ENCODE assay signal across 9 cellular contexts in genomic region chr6:12232339-12232738, GRCh38. TPM values are rescaled to one million over a fixed set of nuclear protein-coding genes. Genes with fewer than 3 reads are reported as not detected.
DNase-seq lines count a peak whose midpoint lies in the region; ATAC-seq and TF ChIP-seq lines count a peak whose summit lies in the region.
"Had no signal": no experiment of that assay in that cellular context is flagged by ENCODE, and none has a peak within 500 bp of the region (broad histone marks: within the 10 kb centered on the region; RNA-seq: fewer than 3 reads in every experiment).

No MANE protein-coding gene starts in this region.

- ATAC-seq in GM18505 (IDR thresholded peaks at IDR 0.05; ENCODE audit: unreplicated experiment) (peak; percentile 63), omental fat pad (ENCODE audit: low FRiP score) (peak; percentile 72), HG03108 (IDR thresholded peaks at IDR 0.05; ENCODE audit: unreplicated experiment) (no peak), HG02678 (IDR thresholded peaks at IDR 0.05; ENCODE audit: unreplicated experiment) (no peak)

- peak overlapping the region; percentile 6; the same call in 1 of the 2 replicates for H3K9ac ChIP-seq in GM23248
- H3K9ac ChIP-seq in mammary epithelial cell (ENCODE audit: insufficient read depth, low read length): no peak overlapping the region

- DNase-seq in GM23248 (peak; percentile 64), RPMI7951 (ENCODE audit: low read depth) (peak; percentile 60), omental fat pad (ENCODE audit: low spot score) (no peak), mammary epithelial cell (no peak)
- DNase-seq: esophagus squamous epithelium; stimulated activated CD4-positive, alpha-beta T cell treated with anti-CD3 and anti-CD28 coated beads, Interleukin-2, amount 100 ng/mL, for 24 hours had no signal

- H4K20me1 ChIP-seq in GM23248 (ENCODE audit: insufficient read depth) (no peaks in the 10 kb centered on the region), mammary epithelial cell (ENCODE audit: insufficient read depth, low read length) (no peaks in the 10 kb centered on the region)

- peak overlapping the region; percentile 52 for H3K4me2 ChIP-seq in GM23248 (ENCODE audit: unreplicated experiment)
- no peak overlapping the region for H3K4me2 ChIP-seq in mammary epithelial cell (ENCODE audit: insufficient read depth, low read depth, low read length)

- no peaks in the 10 kb centered on the region for H3K36me3 ChIP-seq in GM23248 (ENCODE audit: low read depth)
- no peaks in the 10 kb centered on the region for H3K36me3 ChIP-seq in mammary epithelial cell (ENCODE audit: insufficient read depth, low read length)
- H3K36me3 ChIP-seq: esophagus squamous epithelium had no signal

- dilution Hi-C loops in mammary epithelial cell (cut with HindIII; ENCODE audit: low sequenced_read_pairs): no loop called here

- no peaks in the 10 kb centered on the region for H3K27me3 ChIP-seq in GM23248 (replicated peaks; ENCODE audit: insufficient read depth)
- no peaks in the 10 kb centered on the region for H3K27me3 ChIP-seq in mammary epithelial cell (ENCODE audit: insufficient read depth, low read length)
- H3K27me3 ChIP-seq: esophagus squamous epithelium had no signal

- no peaks in the 10 kb centered on the region for H3K9me2 ChIP-seq in GM23248 (ENCODE audit: insufficient read depth)

- CTCF ChIA-PET in mammary epithelial cell (lab: Charles Lee; ENCODE audit: low non-redundant PET): no interaction called here

- no peak for TF ChIP-seq POLR2A in GM18505 (IDR thresholded peaks at IDR 0.05; ENCODE audit: borderline replicate concordance, extremely low read depth, insufficient read depth, insufficient read length)

- intact Hi-C loops in mammary epithelial cell (cut with micrococcal nuclease): loop anchor here (5.0 to 10.0 kb wide), 2 partner anchors 458 to 555 kb away; partner anchors contain the start of gene ADTRP

- TF ChIP-seq CTCF in omental fat pad (IDR thresholded peaks at IDR 0.05) (no peak), mammary epithelial cell (conservative IDR thresholded peaks at IDR 0.05 in 1 of 2, IDR thresholded peaks at IDR 0.05 in 1 of 2; ENCODE audit: extremely low read depth in 1 of 2, insufficient read depth in 1 of 2, low read depth in 1 of 2, low read length in 2 of 2) (no peak)

- H3K79me2 ChIP-seq in GM23248 (ENCODE audit: insufficient read depth) (no peaks in the 10 kb centered on the region), mammary epithelial cell (ENCODE audit: insufficient read depth, low read length) (no peaks in the 10 kb centered on the region)

- peaks cover 18% of the 10 kb centered on the region for H3K4me1 ChIP-seq in GM23248 (ENCODE audit: insufficient read depth)
- H3K4me1 ChIP-seq in mammary epithelial cell (ENCODE audit: insufficient read depth, low read length): peaks cover 5% of the 10 kb centered on the region

- peak overlapping the region; percentile 46 for H3K4me3 ChIP-seq in GM23248
- H3K4me3 ChIP-seq in mammary epithelial cell (replicated peaks in 1 of 3; ENCODE audit: insufficient read depth in 1 of 3, low read depth in 2 of 3, low read length in 3 of 3): no peak overlapping the region
- H3K4me3 ChIP-seq: esophagus squamous epithelium had no signal

- H3K27ac ChIP-seq in GM23248 (0 out of 2 replicates have a peak overlapping the region, but pooled peaks have one; percentile 8), mammary epithelial cell (ENCODE audit: insufficient read depth, low read depth, low read length) (no peak overlapping the region)
- H3K27ac ChIP-seq: esophagus squamous epithelium had no signal

- BruUV-seq in mammary epithelial cell (replicated peaks; lab: Mats Ljungman, UMichigan): no TSS peak

- H3K9me3 ChIP-seq in GM23248 (ENCODE audit: low read depth): no peaks in the 10 kb centered on the region
- no peaks in the 10 kb centered on the region for H3K9me3 ChIP-seq in mammary epithelial cell (replicated peaks; ENCODE audit: insufficient read depth, low read length)
- H3K9me3 ChIP-seq: esophagus squamous epithelium had no signal

- H2AFZ ChIP-seq in GM23248 (no peak overlapping the region), mammary epithelial cell (ENCODE audit: low read depth, low read length) (no peak overlapping the region)

- H3F3A ChIP-seq in GM23248 (ENCODE audit: insufficient read depth): peaks cover 17% of the 10 kb centered on the region

- 32 to 34% methylated on average over 3 of the region's 3 CpGs for WGBS in GM23248 (ENCODE audit: low coverage in 1 of 2, low lambda C conversion rate in 2 of 2, missing lambda C conversion rate in 2 of 2), 2 experiments
- 89% methylated on average over 3 of the region's 3 CpGs for WGBS in mammary epithelial cell (ENCODE audit: low coverage, missing lambda C conversion rate)

- in situ Hi-C loops in GM23248 (cut with MboI): loop anchor here (25.0 kb wide), 1 partner anchor 570 kb away; no protein-coding TSS in a partner anchor
- in situ Hi-C loops in mammary epithelial cell (cut with MboI; ENCODE audit: low sequenced_read_pairs in 2 of 2): loop anchor here in 1 of 2 donors (10.0 kb wide), 2 partner anchors 578 to 638 kb away; no protein-coding TSS in a partner anchor

RNA-seq across cellular contexts. Expression of gene EDN1, which starts 57.8 kb away (rescaled TPM):
- total RNA-seq in GM23248 (2014; rRNA removed; shearing (Covaris generic)): 1.8 and 6.3 TPM in 2 replicates
- 4.1 and 5.2 TPM in 2 replicates for polyA plus RNA-seq in GM23248 (2016; fragmentation: Nextera tagmentation; extraction: Ambion mirVana)
- 0.72 and 0.88 TPM in 2 replicates for total RNA-seq in RPMI7951 (2014; rRNA removed; shearing (Covaris generic))
- total RNA-seq in omental fat pad: 10 to 100 TPM in 2 of 4 donors, 1 to 10 TPM in 2; 3.6 to 38.4 (median 20.1) TPM
- total RNA-seq in mammary epithelial cell: 10 to 100 TPM in 1 of 2 donors, 1 to 10 TPM in 1; 8.9 to 11.3 TPM
- 2.5 TPM for polyA plus RNA-seq in mammary epithelial cell
- 0.78 TPM for polyA minus RNA-seq in mammary epithelial cell

Comparison
In these comparisons a context has a peak if more than half of its experiments do, and no peak if none do; other contexts are left out.
1. ATAC-seq: peak in GM18505 (single experiment) and omental fat pad (single experiment); none in HG03108 (single experiment) and HG02678 (single experiment).
2. DNase-seq: peak in GM23248 (single experiment) and RPMI7951 (single experiment); none in omental fat pad (single experiment) and mammary epithelial cell (single experiment).